In the genomic region with DNA sequence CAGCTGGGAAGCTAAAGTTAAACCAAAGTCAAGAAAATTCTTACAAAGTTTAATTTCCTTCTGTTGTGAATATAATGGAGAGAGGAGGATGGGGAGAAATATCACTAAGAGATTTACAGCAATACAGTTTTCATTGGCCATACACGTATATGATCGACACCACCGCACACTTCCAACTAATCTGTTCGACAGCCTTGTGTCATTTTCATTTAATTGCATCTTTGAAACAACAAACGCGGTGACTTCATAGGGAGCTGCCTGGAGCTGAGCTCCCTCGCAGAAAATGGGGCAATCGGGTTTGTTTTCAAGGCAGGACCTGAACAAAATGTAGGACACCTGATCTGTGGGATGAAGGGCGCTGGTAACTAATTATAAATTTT, we compare ENCODE assay signal across 1 cellular context.
TF ChIP-seq lines count a peak whose summit lies in the region.

No MANE protein-coding gene starts in this region.

TF ChIP-seq in HCT116, 20 proteins besides CTCF, POLR2A, EP300 and RAD21 (continued from another document):
- TF ChIP-seq, protein P1, sequence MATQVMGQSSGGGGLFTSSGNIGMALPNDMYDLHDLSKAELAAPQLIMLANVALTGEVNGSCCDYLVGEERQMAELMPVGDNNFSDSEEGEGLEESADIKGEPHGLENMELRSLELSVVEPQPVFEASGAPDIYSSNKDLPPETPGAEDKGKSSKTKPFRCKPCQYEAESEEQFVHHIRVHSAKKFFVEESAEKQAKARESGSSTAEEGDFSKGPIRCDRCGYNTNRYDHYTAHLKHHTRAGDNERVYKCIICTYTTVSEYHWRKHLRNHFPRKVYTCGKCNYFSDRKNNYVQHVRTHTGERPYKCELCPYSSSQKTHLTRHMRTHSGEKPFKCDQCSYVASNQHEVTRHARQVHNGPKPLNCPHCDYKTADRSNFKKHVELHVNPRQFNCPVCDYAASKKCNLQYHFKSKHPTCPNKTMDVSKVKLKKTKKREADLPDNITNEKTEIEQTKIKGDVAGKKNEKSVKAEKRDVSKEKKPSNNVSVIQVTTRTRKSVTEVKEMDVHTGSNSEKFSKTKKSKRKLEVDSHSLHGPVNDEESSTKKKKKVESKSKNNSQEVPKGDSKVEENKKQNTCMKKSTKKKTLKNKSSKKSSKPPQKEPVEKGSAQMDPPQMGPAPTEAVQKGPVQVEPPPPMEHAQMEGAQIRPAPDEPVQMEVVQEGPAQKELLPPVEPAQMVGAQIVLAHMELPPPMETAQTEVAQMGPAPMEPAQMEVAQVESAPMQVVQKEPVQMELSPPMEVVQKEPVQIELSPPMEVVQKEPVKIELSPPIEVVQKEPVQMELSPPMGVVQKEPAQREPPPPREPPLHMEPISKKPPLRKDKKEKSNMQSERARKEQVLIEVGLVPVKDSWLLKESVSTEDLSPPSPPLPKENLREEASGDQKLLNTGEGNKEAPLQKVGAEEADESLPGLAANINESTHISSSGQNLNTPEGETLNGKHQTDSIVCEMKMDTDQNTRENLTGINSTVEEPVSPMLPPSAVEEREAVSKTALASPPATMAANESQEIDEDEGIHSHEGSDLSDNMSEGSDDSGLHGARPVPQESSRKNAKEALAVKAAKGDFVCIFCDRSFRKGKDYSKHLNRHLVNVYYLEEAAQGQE (IDR thresholded peaks at IDR 0.05; ENCODE audit: low read depth) = no peak
- TF ChIP-seq, protein P2, sequence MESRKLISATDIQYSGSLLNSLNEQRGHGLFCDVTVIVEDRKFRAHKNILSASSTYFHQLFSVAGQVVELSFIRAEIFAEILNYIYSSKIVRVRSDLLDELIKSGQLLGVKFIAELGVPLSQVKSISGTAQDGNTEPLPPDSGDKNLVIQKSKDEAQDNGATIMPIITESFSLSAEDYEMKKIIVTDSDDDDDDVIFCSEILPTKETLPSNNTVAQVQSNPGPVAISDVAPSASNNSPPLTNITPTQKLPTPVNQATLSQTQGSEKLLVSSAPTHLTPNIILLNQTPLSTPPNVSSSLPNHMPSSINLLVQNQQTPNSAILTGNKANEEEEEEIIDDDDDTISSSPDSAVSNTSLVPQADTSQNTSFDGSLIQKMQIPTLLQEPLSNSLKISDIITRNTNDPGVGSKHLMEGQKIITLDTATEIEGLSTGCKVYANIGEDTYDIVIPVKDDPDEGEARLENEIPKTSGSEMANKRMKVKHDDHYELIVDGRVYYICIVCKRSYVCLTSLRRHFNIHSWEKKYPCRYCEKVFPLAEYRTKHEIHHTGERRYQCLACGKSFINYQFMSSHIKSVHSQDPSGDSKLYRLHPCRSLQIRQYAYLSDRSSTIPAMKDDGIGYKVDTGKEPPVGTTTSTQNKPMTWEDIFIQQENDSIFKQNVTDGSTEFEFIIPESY (IDR thresholded peaks at IDR 0.05; ENCODE audit: extremely low read depth, insufficient replicate concordance, low read length) = no peak
- TF ChIP-seq ZNF274 (IDR thresholded peaks at IDR 0.05; ENCODE audit: low read depth, low read length) (no peak), CBX3 (IDR thresholded peaks at IDR 0.05; ENCODE audit: low read depth) (no peak), SIN3A (IDR thresholded peaks at IDR 0.05; ENCODE audit: low read depth) (no peak)
